ENCODE assay signal across 21 cellular contexts in genomic region chr9:121721770-121722169, GRCh38.
DNase-seq lines count a peak whose midpoint lies in the region; ATAC-seq and TF ChIP-seq lines count a peak whose summit lies in the region.
"Had no signal": no experiment of that assay in that cellular context is flagged by ENCODE, and none has a peak within 500 bp of the region (broad histone marks: within the 10 kb centered on the region; RNA-seq: fewer than 3 reads in every experiment).

No MANE protein-coding gene starts in this region.

- no peak for TF ChIP-seq EP300 in stomach (IDR thresholded peaks at IDR 0.05)

- no peak overlapping the region for H3K27ac Mint-ChIP-seq in activated CD4-positive, alpha-beta T cell treated with anti-CD3 and anti-CD28 coated beads for 36 hours
- H3K27ac Mint-ChIP-seq: endodermal cell had no signal

- TF ChIP-seq POLR2A in body of pancreas (IDR thresholded peaks at IDR 0.05) = no peak
- TF ChIP-seq POLR2A in stomach (IDR thresholded peaks at IDR 0.05) = no peak

- H3K36me3 ChIP-seq in body of pancreas (replicated peaks in 1 of 2; ENCODE audit: insufficient read depth in 1 of 2, low read depth in 2 of 2) (no peaks in the 10 kb centered on the region), stomach (no peaks in the 10 kb centered on the region), hepatocyte (replicated peaks; ENCODE audit: insufficient read depth, low read depth) (no peaks in the 10 kb centered on the region)
- H3K36me3 ChIP-seq: pancreas had no signal

- peaks cover 59% of the 10 kb centered on the region for H3K79me2 ChIP-seq in hepatocyte

- H3K4me1 ChIP-seq in body of pancreas (peaks cover 61% of the 10 kb centered on the region), right cardiac atrium (ENCODE audit: control insufficient read depth, insufficient read depth, low read length) (peaks cover 63% of the 10 kb centered on the region), stomach (peaks cover 65 to 96% (median 77%) of the 10 kb centered on the region in 4 donors), hepatocyte (ENCODE audit: insufficient read depth) (peaks cover 8% of the 10 kb centered on the region)

- H3K36me3 Mint-ChIP-seq in activated CD4-positive, alpha-beta T cell treated with anti-CD3 and anti-CD28 coated beads for 36 hours (ENCODE audit: low read depth) = no peaks in the 10 kb centered on the region

- peak overlapping the region in 3 of 4 donors; percentile 75 to 84 (median 77) for H3K27ac ChIP-seq in body of pancreas
- no peak overlapping the region for H3K27ac ChIP-seq in right cardiac atrium (ENCODE audit: low read length)
- peak overlapping the region in 4 of 5 donors; percentile 63 to 90 (median 75) for H3K27ac ChIP-seq in stomach
- peak overlapping the region in 1 of 2 donors; percentile 44 for H3K27ac ChIP-seq in coronary artery
- H3K27ac ChIP-seq in hepatocyte = no peak overlapping the region
- H3K27ac ChIP-seq: KMS-11 had no signal

- H3K4me3 Mint-ChIP-seq in activated CD4-positive, alpha-beta T cell treated with anti-CD3 and anti-CD28 coated beads for 36 hours = no peak overlapping the region
- H3K4me3 Mint-ChIP-seq: activated T-cell treated with anti-CD3 and anti-CD28 coated beads, Interleukin-2, amount 50 U/mL, for 4 hours; central memory CD8-positive, alpha-beta T cell; endodermal cell had no signal

- ATAC-seq in body of pancreas (no peak), right cardiac atrium (no peak)
- ATAC-seq in activated CD4-positive, alpha-beta T cell treated with anti-CD3 and anti-CD28 coated beads for 36 hours = no peak
- ATAC-seq: activated T-cell treated with anti-CD3 and anti-CD28 coated beads, Interleukin-2, amount 50 U/mL, for 4 hours had no signal

- CTCF ChIA-PET in activated CD4-positive, alpha-beta T cell treated with anti-CD3 and anti-CD28 coated beads for 36 hours (lab: Charles Lee) = interaction anchor here (0.6 to 1.1 kb wide), 2 partner anchors 14 to 172 kb away, joined by 3 to 4 read pairs; no protein-coding TSS in a partner anchor

- POLR2A ChIA-PET in activated CD4-positive, alpha-beta T cell treated with anti-CD3 and anti-CD28 coated beads for 36 hours (lab: Charles Lee) = no interaction called here

- peak; percentile 64 for DNase-seq in ELF-1 (ENCODE audit: low read depth, low spot score)
- no peak for DNase-seq in body of pancreas
- DNase-seq in right cardiac atrium = peak in 2 of 3 donors; percentile 52 to 67
- DNase-seq in stomach = no peak
- no peak for DNase-seq in SHP77 (lab: John Stamatoyannopoulos, UW)
- DNase-seq in coronary artery (ENCODE audit: low spot score) = no peak
- no peak for DNase-seq in hepatocyte (ENCODE audit: low spot score)
- no peak for DNase-seq in activated CD4-positive, alpha-beta T cell treated with anti-CD3 and anti-CD28 coated beads for 36 hours
- DNase-seq: activated CD4-positive, alpha-beta T cell treated with anti-CD3 and anti-CD28 coated beads, Interleukin-2, amount 50 U/mL, for 48 hours; activated T-cell treated with anti-CD3 and anti-CD28 coated beads, Interleukin-2, amount 50 U/mL, for 4 hours; AML-193; endodermal cell; GF-D8; islet precursor cell; NCI-H1105 treated with DMSO at 0.1 percent for 48 hours; NCI-H446; stimulated activated CD4-positive, alpha-beta T cell treated with anti-CD3 and anti-CD28 coated beads, Interleukin-12 subunit alpha, Interleukin-12 subunit beta, amount 100 ng/mL, for 4 hours; stimulated activated naive CD4-positive, alpha-beta T cell treated with Interleukin-2 at 50 U/mL for 16 hours had no signal

- H3K27me3 ChIP-seq in body of pancreas (no peaks in the 10 kb centered on the region), right cardiac atrium (ENCODE audit: control insufficient read depth, insufficient read depth) (no peaks in the 10 kb centered on the region), stomach (no peaks in the 10 kb centered on the region), hepatocyte (no peaks in the 10 kb centered on the region)
- H3K27me3 ChIP-seq: pancreas had no signal

- H3K27me3 Mint-ChIP-seq in activated CD4-positive, alpha-beta T cell treated with anti-CD3 and anti-CD28 coated beads for 36 hours = no peaks in the 10 kb centered on the region
- H3K27me3 Mint-ChIP-seq: central memory CD8-positive, alpha-beta T cell had no signal

- no peaks in the 10 kb centered on the region for H3K4me1 Mint-ChIP-seq in activated CD4-positive, alpha-beta T cell treated with anti-CD3 and anti-CD28 coated beads for 36 hours
- H3K4me1 Mint-ChIP-seq: central memory CD8-positive, alpha-beta T cell had no signal

- intact Hi-C loops in body of pancreas (cut with DNase I) (no loop called here), right cardiac atrium (cut with DNase I) (no loop called here), stomach (cut with DNase I; ENCODE audit: low total_unique reads) (no loop called here)
- intact Hi-C loops in activated CD4-positive, alpha-beta T cell treated with anti-CD3 and anti-CD28 coated beads for 36 hours (cut with DNase I, micrococcal nuclease) = no loop called here

- H2AFZ ChIP-seq in hepatocyte = no peak overlapping the region

- TF ChIP-seq CTCF in body of pancreas (IDR thresholded peaks at IDR 0.05) = no peak
- TF ChIP-seq CTCF in stomach (IDR thresholded peaks at IDR 0.05) = no peak
- no peak for TF ChIP-seq CTCF in coronary artery (IDR thresholded peaks at IDR 0.05)
- TF ChIP-seq CTCF in hepatocyte (IDR thresholded peaks at IDR 0.05; ENCODE audit: poor library complexity) = no peak

- peaks cover 64% of the 10 kb centered on the region for H4K20me1 ChIP-seq in hepatocyte (ENCODE audit: insufficient read depth, poor library complexity, severe bottlenecking)

- 79 to 86% methylated on average over 7 of the region's 7 CpGs for WGBS in body of pancreas, 2 donors
- 54% methylated on average over 7 of the region's 7 CpGs for WGBS in right cardiac atrium
- WGBS in stomach, 5 donors = 63 to 74% (median 66%) methylated on average over 7 of the region's 7 CpGs
- WGBS in hepatocyte (ENCODE audit: low lambda C conversion rate, missing lambda C conversion rate) = 72% methylated on average over 7 of the region's 7 CpGs

- H3K4me3 ChIP-seq in body of pancreas (no peak overlapping the region), right cardiac atrium (ENCODE audit: low read length) (no peak overlapping the region), stomach (no peak overlapping the region), coronary artery (no peak overlapping the region), hepatocyte (no peak overlapping the region)
- H3K4me3 ChIP-seq: pancreas had no signal

- no peaks in the 10 kb centered on the region for H3K9me2 ChIP-seq in hepatocyte (replicated peaks; ENCODE audit: insufficient read depth)

- H3K9me3 ChIP-seq in body of pancreas (no peaks in the 10 kb centered on the region), right cardiac atrium (ENCODE audit: control insufficient read depth, low read length) (no peaks in the 10 kb centered on the region), stomach (no peaks in the 10 kb centered on the region), hepatocyte (ENCODE audit: low read depth) (no peaks in the 10 kb centered on the region)
- H3K9me3 ChIP-seq: pancreas had no signal

- no peak overlapping the region for H3K4me2 ChIP-seq in hepatocyte
- H3K4me2 ChIP-seq: KMS-11 had no signal

- no peaks in the 10 kb centered on the region for H3K9me3 Mint-ChIP-seq in activated CD4-positive, alpha-beta T cell treated with anti-CD3 and anti-CD28 coated beads for 36 hours (ENCODE audit: low read depth)
- H3K9me3 Mint-ChIP-seq: activated T-cell treated with anti-CD3 and anti-CD28 coated beads, Interleukin-2, amount 50 U/mL, for 4 hours; central memory CD8-positive, alpha-beta T cell; endodermal cell had no signal

Comparison
In these comparisons a context has a peak if more than half of its experiments do, and no peak if none do; other contexts are left out.
1. DNase-seq: peak in ELF-1 (single experiment) and right cardiac atrium (2 of 3); none in body of pancreas (0 of 4), stomach (single experiment), SHP77 (0 of 2), coronary artery (single experiment), hepatocyte (single experiment) and activated CD4-positive, alpha-beta T cell treated with anti-CD3 and anti-CD28 coated beads for 36 hours (single experiment).
2. H3K27ac ChIP-seq: peak in body of pancreas (3 of 4) and stomach (4 of 5); none in right cardiac atrium (single experiment) and hepatocyte (single experiment).